Comparison of ENCODE assay signal across 8 cellular contexts in genomic region chr9:137205126-137206069, GRCh38. TPM values are rescaled to one million over a fixed set of nuclear protein-coding genes. Genes with fewer than 3 reads are reported as not detected.
DNase-seq lines count a peak whose midpoint lies in the region; ATAC-seq and TF ChIP-seq lines count a peak whose summit lies in the region.

NDOR1 (plus strand) TSS chr9:137205700; CDS start chr9:137205778, 78 bp downstream.
A gene with protein sequence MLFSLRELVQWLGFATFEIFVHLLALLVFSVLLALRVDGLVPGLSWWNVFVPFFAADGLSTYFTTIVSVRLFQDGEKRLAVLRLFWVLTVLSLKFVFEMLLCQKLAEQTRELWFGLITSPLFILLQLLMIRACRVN (minus strand): TSS chr9:137205648. CDS start chr9:137205414, 234 bp downstream.

- 0 to 1% (median 0%) methylated on average over 83 to 98 of the region's 98 CpGs for WGBS in psoas muscle, 3 donors

- intact Hi-C loops in ascending aorta (cut with DNase I) (loop anchor here (1.0 kb wide), 2 partner anchors 17 to 36 kb away; partner anchors contain the start of genes ANAPC2, SSNA1 and TUBB4B), psoas muscle (cut with DNase I) (loop anchor here in 1 of 2 donors (1.0 kb wide), 1 partner anchor 17 kb away; the partner anchor contains the start of genes ANAPC2 and SSNA1)

- DNase-seq in EH (ENCODE audit: low read depth) (peak; percentile 82), HFF-Myc (ENCODE audit: extremely low read depth, low read depth) (peak; percentile 32), NCI-H1930 (lab: John Stamatoyannopoulos, UW) (peak; percentile 70 to 80), T-helper 9 cell (peak; percentile 96), ascending aorta (ENCODE audit: low spot score in 2 of 2) (peak; percentile 36 to 94), right atrium auricular region (ENCODE audit: low spot score) (peak; percentile 90), psoas muscle (peak; percentile 94 to 96), ureter (ENCODE audit: low spot score) (peak; percentile 92)

- H3K9me3 ChIP-seq in ascending aorta (no peaks in the 10 kb centered on the region), right atrium auricular region (no peaks in the 10 kb centered on the region), psoas muscle (no peaks in the 10 kb centered on the region)

- H3K4me3 ChIP-seq in HFF-Myc (replicated peaks; ENCODE audit: low read depth, low read length) (peak within 1 kb of the TSS; percentile 67), ascending aorta (peak within 1 kb of the TSS; percentile 80 to 100), right atrium auricular region (peak within 1 kb of the TSS; percentile 65 to 79), psoas muscle (peak within 1 kb of the TSS; percentile 81)

- peak; percentile 64 to 78 (median 69) for ATAC-seq in psoas muscle

- H3K27me3 ChIP-seq in ascending aorta (no peaks in the 10 kb centered on the region), right atrium auricular region (no peaks in the 10 kb centered on the region), psoas muscle (ENCODE audit: insufficient read depth in 3 of 3, low read length in 2 of 3) (no peaks in the 10 kb centered on the region)

- H3K36me3 ChIP-seq in ascending aorta (no peaks in the 10 kb centered on the region), right atrium auricular region (no peaks in the 10 kb centered on the region), psoas muscle (ENCODE audit: insufficient read depth in 1 of 2, low read depth in 1 of 2) (no peaks in the 10 kb centered on the region)

- no peak for TF ChIP-seq CTCF in HFF-Myc (IDR thresholded peaks at IDR 0.05; ENCODE audit: low read depth, low read length, missing control alignments)
- no peak for TF ChIP-seq CTCF in ascending aorta (IDR thresholded peaks at IDR 0.05)
- no peak for TF ChIP-seq CTCF in right atrium auricular region (IDR thresholded peaks at IDR 0.05)
- TF ChIP-seq CTCF in psoas muscle (IDR thresholded peaks at IDR 0.05): no peak

- H3K27ac ChIP-seq in ascending aorta (peak within 1 kb of the TSS; percentile 77 to 83), right atrium auricular region (peak within 1 kb of the TSS; percentile 59 to 69), psoas muscle (peak within 1 kb of the TSS; percentile 84)

- H3K4me1 ChIP-seq in ascending aorta (peaks cover 25 to 36% of the 10 kb centered on the region in 2 donors), right atrium auricular region (peaks cover 0 to 54% of the 10 kb centered on the region in 2 donors), psoas muscle (peaks cover 49% of the 10 kb centered on the region)

RNA-seq across cellular contexts. Expression of gene NDOR1, which starts in this region (rescaled TPM):
- total RNA-seq in ascending aorta (27.0 TPM), right atrium auricular region (1 to 10 TPM; 6.6 TPM), psoas muscle (1 to 10 TPM; 2.2 to 4.4 (median 3.7) TPM), ureter (20.3 TPM)
- 1 to 10 TPM; 1.5 to 6.3 (median 6.2) TPM for polyA plus RNA-seq in psoas muscle

RNA-seq across cellular contexts. Expression of the second gene that starts in this region (rescaled TPM):
- total RNA-seq in ascending aorta (24.3 TPM), right atrium auricular region (10 to 100 TPM; 31.4 to 33.9 TPM), psoas muscle (10 to 100 TPM; 31.2 to 40.1 (median 36.0) TPM), ureter (36.2 TPM)
- 10 to 100 TPM; 30.6 to 71.6 (median 47.7) TPM for polyA plus RNA-seq in psoas muscle

Comparison
In these comparisons a context has a peak if more than half of its experiments do, and no peak if none do; other contexts are left out.
1. Peak in every context shown above with its lines: DNase-seq, ATAC-seq, H3K4me3 ChIP-seq and H3K27ac ChIP-seq.
2. DNase-seq: peak in every context shown above with its lines; median percentile 96 in T-helper 9 cell; 95 in psoas muscle; 92 in ureter; 90 in right atrium auricular region; 82 in EH; 75 in NCI-H1930; 65 in ascending aorta; 32 in HFF-Myc.